Comparison of ENCODE assay signal across 1 cellular context in genomic region chr12:105256011-105256410, GRCh38.
TF ChIP-seq lines count a peak whose summit lies in the region.

No MANE protein-coding gene starts in this region.

TF ChIP-seq in A549, 52 proteins besides CTCF, POLR2A, EP300 and RAD21 (continued from another document):
- TF ChIP-seq ATOH8 (CRISPR knock-in tag; IDR thresholded peaks at IDR 0.05; ENCODE audit: low read depth) (no peak), HES2 (IDR thresholded peaks at IDR 0.05) (no peak), HEYL (CRISPR knock-in tag; IDR thresholded peaks at IDR 0.05) (no peak), TP53 (CRISPR knock-in tag; IDR thresholded peaks at IDR 0.05) (no peak), BHLHE40 (IDR thresholded peaks at IDR 0.05; ENCODE audit: low read depth, low read length) (no peak), REST (IDR thresholded peaks at IDR 0.05) (no peak), ZC3H11A (IDR thresholded peaks at IDR 0.05) (no peak), MAZ (IDR thresholded peaks at IDR 0.05; ENCODE audit: borderline replicate concordance, low read depth, low read length) (no peak), SREBF2 (IDR thresholded peaks at IDR 0.05) (no peak)
